22 cellular contexts compared by ENCODE assay signal in genomic region chr1:157695417-157695816, GRCh38. TPM values are rescaled to one million over a fixed set of nuclear protein-coding genes. Genes with fewer than 3 reads are reported as not detected.
DNase-seq lines count a peak whose midpoint lies in the region; ATAC-seq and TF ChIP-seq lines count a peak whose summit lies in the region.
"Had no signal": no experiment of that assay in that cellular context is flagged by ENCODE, and none has a peak within 500 bp of the region (broad histone marks: within the 10 kb centered on the region; RNA-seq: fewer than 3 reads in every experiment).

No MANE protein-coding gene starts in this region.

- peaks cover 64% of the 10 kb centered on the region for H3K27me3 Mint-ChIP-seq in T-helper 17 cell
- H3K27me3 Mint-ChIP-seq in stimulated activated naive B cell treated with anti-CD40 and anti-IgM and Interleukin-4, amounts not matched to agents 10 μg/mL and 1 μg/mL and 100 μg/mL, for 72 hours: no peaks in the 10 kb centered on the region

- no peaks in the 10 kb centered on the region for H3K79me2 ChIP-seq in mesendoderm (ENCODE audit: control insufficient read depth, insufficient read depth, low read length)

- intact Hi-C loops in lower leg skin (cut with DNase I; ENCODE audit: low total_unique reads): no loop called here

- no peak overlapping the region for H3K27ac ChIP-seq in mesendoderm (ENCODE audit: low read depth, low read length)
- H3K27ac ChIP-seq: C4-2B had no signal

- no peak overlapping the region for H2BK120ac ChIP-seq in mesendoderm (ENCODE audit: low read depth, low read length)

- peaks cover 5% of the 10 kb centered on the region for H3K36me3 Mint-ChIP-seq in T-helper 17 cell (ENCODE audit: low read depth)
- peaks cover 77 to 81% of the 10 kb centered on the region in 2 donors for H3K36me3 Mint-ChIP-seq in stimulated activated naive B cell treated with anti-CD40 and anti-IgM and Interleukin-4, amounts not matched to agents 10 μg/mL and 1 μg/mL and 100 μg/mL, for 72 hours

- no peak for ATAC-seq in T-helper 17 cell
- ATAC-seq in stimulated activated naive B cell treated with anti-CD40 and anti-IgM and Interleukin-4, amounts not matched to agents 10 μg/mL and 1 μg/mL and 100 μg/mL, for 72 hours (replicated peaks): no peak
- no peak for ATAC-seq in HG02642 (IDR thresholded peaks at IDR 0.05; ENCODE audit: poor library complexity, unreplicated experiment)
- ATAC-seq: Right ventricle myocardium inferior had no signal

- peaks cover 0 to 9% of the 10 kb centered on the region in 2 donors for H3K9me3 Mint-ChIP-seq in stimulated activated naive B cell treated with anti-CD40 and anti-IgM and Interleukin-4, amounts not matched to agents 10 μg/mL and 1 μg/mL and 100 μg/mL, for 72 hours

- no peak overlapping the region for H2BK15ac ChIP-seq in mesendoderm (replicated peaks; ENCODE audit: low read depth)

- no peak overlapping the region for H3K4ac ChIP-seq in mesendoderm (ENCODE audit: low read depth, low read length)

- DNase-seq in activated T-cell treated with anti-CD3 and anti-CD28 coated beads, Interleukin-2, amount 50 U/mL, for 1 hour: peak; percentile 17
- no peak for DNase-seq in activated T-cell treated with anti-CD3 and anti-CD28 coated beads, Interleukin-2, amount 50 U/mL, for 48 hours
- DNase-seq in T-helper 17 cell (no peak), mesendoderm (peak; percentile 4), amygdala (lab: John Stamatoyannopoulos, UW) (no peak), lower leg skin (ENCODE audit: low spot score in 2 of 2) (no peak)
- no peak for DNase-seq in stimulated activated naive B cell treated with anti-CD40 and anti-IgM and Interleukin-4, amounts not matched to agents 10 μg/mL and 1 μg/mL and 100 μg/mL, for 72 hours
- DNase-seq: AML-193, EL, Kasumi-1, NCI-H1694, NCI-H2081 treated with DMSO at 0.1 percent for 48 hours, NCI-H2171 treated with DMSO at 0.1 percent for 48 hours, NCI-H524 treated with DMSO at 0.1 percent for 48 hours, NCI-H82 had no signal

- H3K18ac ChIP-seq in mesendoderm (ENCODE audit: low read length): no peak overlapping the region

- no peaks in the 10 kb centered on the region for H3K36me3 ChIP-seq in mesendoderm (ENCODE audit: control insufficient read depth, insufficient read depth, low read length)

- no peak overlapping the region for H3K4me2 ChIP-seq in mesendoderm (ENCODE audit: low read length)

- H3K9me3 ChIP-seq in T-helper 17 cell (ENCODE audit: control insufficient read depth, low read length, poor library complexity, severe bottlenecking): no peaks in the 10 kb centered on the region

- peaks cover 8% of the 10 kb centered on the region for H3K4me1 Mint-ChIP-seq in T-helper 17 cell
- H3K4me1 Mint-ChIP-seq in stimulated activated naive B cell treated with anti-CD40 and anti-IgM and Interleukin-4, amounts not matched to agents 10 μg/mL and 1 μg/mL and 100 μg/mL, for 72 hours: peaks cover 68 to 91% of the 10 kb centered on the region in 2 donors

- no peaks in the 10 kb centered on the region for H3K79me1 ChIP-seq in mesendoderm (ENCODE audit: low read length)

- H3K23ac ChIP-seq in mesendoderm (ENCODE audit: low read length): no peak overlapping the region

- H3K4me1 ChIP-seq in mesendoderm (ENCODE audit: control insufficient read depth, low read depth, low read length): peaks cover 5% of the 10 kb centered on the region

- no peak for TF ChIP-seq CTCF in lower leg skin (IDR thresholded peaks at IDR 0.05)

- no peaks in the 10 kb centered on the region for H3K27me3 ChIP-seq in mesendoderm (ENCODE audit: insufficient read depth, low read length, poor library complexity)

- no peak overlapping the region for H3K27ac Mint-ChIP-seq in T-helper 17 cell
- peak overlapping the region; percentile 86 for H3K27ac Mint-ChIP-seq in stimulated activated naive B cell treated with anti-CD40 and anti-IgM and Interleukin-4, amounts not matched to agents 10 μg/mL and 1 μg/mL and 100 μg/mL, for 72 hours

- TF ChIP-seq POLR2A in lower leg skin (IDR thresholded peaks at IDR 0.05): no peak

- no peak overlapping the region for H2BK5ac ChIP-seq in mesendoderm (ENCODE audit: low read length)

- H2AK5ac ChIP-seq in mesendoderm (ENCODE audit: low read length): no peak overlapping the region

- H3K56ac ChIP-seq in mesendoderm (ENCODE audit: low read length): no peak overlapping the region

- H4K5ac ChIP-seq in mesendoderm (ENCODE audit: low read length): no peak overlapping the region

- H3K4me3 ChIP-seq in mesendoderm (ENCODE audit: low read length) (no peak overlapping the region), lower leg skin (ENCODE audit: low read depth, poor library complexity, severe bottlenecking) (no peak overlapping the region)

- H4K8ac ChIP-seq in mesendoderm (ENCODE audit: low read depth, low read length): no peak overlapping the region

- no CpG with 5 or more reads among the region's 4 CpGs for WGBS in mesendoderm (ENCODE audit: extremely low coverage, insufficient coverage, low lambda C conversion rate)
- 49 to 61% methylated on average over 4 of the region's 4 CpGs for WGBS in lower leg skin, 2 donors

- peak overlapping the region; percentile 39 for H3K4me3 Mint-ChIP-seq in T-helper 17 cell
- H3K4me3 Mint-ChIP-seq in stimulated activated naive B cell treated with anti-CD40 and anti-IgM and Interleukin-4, amounts not matched to agents 10 μg/mL and 1 μg/mL and 100 μg/mL, for 72 hours: peak overlapping the region; percentile 79 to 87

- H3K9ac ChIP-seq in mesendoderm (ENCODE audit: low read length): no peak overlapping the region

RNA-seq across cellular contexts. Expression of gene FCRL3, which starts 5.2 kb away (rescaled TPM):
- total RNA-seq in T-helper 17 cell (1 to 10 TPM; 3.4 to 8.8 TPM), lower leg skin (not detected)
- 0.01 TPM for polyA plus RNA-seq in mesendoderm (2013, experiment 1 of 2)
- polyA plus RNA-seq in mesendoderm (2013, experiment 2 of 2): under 0.01 TPM
- total RNA-seq: A172, H4, MCF 10A had no signal
- polyA plus RNA-seq: AG04450 had no signal

Comparison
In these comparisons a context has a peak if more than half of its experiments do, and no peak if none do; other contexts are left out.
1. DNase-seq: peak in activated T-cell treated with anti-CD3 and anti-CD28 coated beads, Interleukin-2, amount 50 U/mL, for 1 hour (single experiment) and mesendoderm (single experiment); none in activated T-cell treated with anti-CD3 and anti-CD28 coated beads, Interleukin-2, amount 50 U/mL, for 48 hours (0 of 2), T-helper 17 cell (0 of 3), stimulated activated naive B cell treated with anti-CD40 and anti-IgM and Interleukin-4, amounts not matched to agents 10 μg/mL and 1 μg/mL and 100 μg/mL, for 72 hours (single experiment), amygdala (0 of 56) and lower leg skin (0 of 2).
2. RNA of gene FCRL3, which starts 5.2 kb away (total RNA-seq): 3.4 to 8.8 TPM in T-helper 17 cell; not detected in lower leg skin; every median in the first group is over 4 times any median in the second.